8 cellular contexts compared by ENCODE assay signal in the genomic region with DNA sequence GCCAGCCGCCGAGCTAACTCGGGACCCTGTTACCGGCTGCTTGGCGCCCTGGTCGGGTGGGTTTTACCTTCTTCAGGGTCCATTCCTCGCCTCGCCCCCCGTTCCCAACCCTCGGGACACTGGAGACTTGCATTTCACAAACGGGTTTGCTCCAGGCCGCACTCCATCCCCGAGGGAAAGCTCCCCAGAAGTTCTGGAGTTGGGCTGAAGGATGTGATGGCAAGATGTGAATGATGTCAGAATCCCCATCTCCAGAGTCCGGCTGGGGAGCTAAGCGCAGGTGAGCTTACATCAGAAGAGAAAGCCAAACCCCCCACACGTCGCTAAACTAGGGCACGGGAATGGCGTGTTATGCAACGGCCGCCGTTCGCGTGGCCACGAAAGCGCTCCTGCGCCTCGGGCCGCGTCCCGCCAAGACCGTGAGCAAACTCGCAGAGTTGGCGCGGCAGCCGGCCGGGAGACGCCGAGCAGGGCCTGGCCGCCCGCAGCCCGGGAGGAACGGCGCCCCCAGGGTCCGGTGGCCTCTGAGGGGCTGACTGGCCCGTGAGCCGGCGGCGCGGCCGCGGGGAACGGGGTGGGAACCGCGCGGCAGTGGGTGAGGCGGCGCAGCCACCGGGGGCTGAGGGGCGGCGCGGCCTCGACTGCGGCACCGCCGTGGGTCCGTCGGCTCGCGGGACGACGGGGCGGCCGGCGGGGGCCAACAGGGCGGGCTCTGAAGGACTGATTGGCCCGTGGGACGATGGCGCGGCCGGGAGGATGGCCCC. TPM values are rescaled to one million over a fixed set of nuclear protein-coding genes. Genes with fewer than 3 reads are reported as not detected.
DNase-seq lines count a peak whose midpoint lies in the region; ATAC-seq, FAIRE-seq and TF ChIP-seq lines count a peak whose summit lies in the region.

No MANE protein-coding gene starts in this region.

- peak overlapping the region; percentile 84 for H3K4me3 ChIP-seq in mucosa of descending colon
- H3K4me3 ChIP-seq in uterus = peak overlapping the region; percentile 87 to 92

- no peaks in the 10 kb centered on the region for H3K27me3 ChIP-seq in uterus

- intact Hi-C loops in mucosa of descending colon (cut with DNase I, micrococcal nuclease) = loop anchor here in 1 of 2 donors (5.0 kb wide), 1 partner anchor 48 kb away; no protein-coding TSS in a partner anchor
- intact Hi-C loops in uterus (cut with DNase I; ENCODE audit: low total_unique reads) = no loop called here

- peak overlapping the region in 1 of 2 donors; percentile 41 for H3K27ac Mint-ChIP-seq in effector memory CD8-positive, alpha-beta T cell

- H3K4me1 ChIP-seq in mucosa of descending colon (ENCODE audit: low read depth) (no peaks in the 10 kb centered on the region), uterus (peaks cover 3 to 18% of the 10 kb centered on the region in 2 donors)

- peak; percentile 34 for ATAC-seq in effector memory CD8-positive, alpha-beta T cell (replicated peaks)
- peak; percentile 5 for ATAC-seq in mucosa of descending colon

- H3K9me3 ChIP-seq in mucosa of descending colon (no peaks in the 10 kb centered on the region), uterus (no peaks in the 10 kb centered on the region)

- H3K4me1 Mint-ChIP-seq in effector memory CD8-positive, alpha-beta T cell (ENCODE audit: low read depth in 2 of 2) = peaks cover 4 to 11% of the 10 kb centered on the region in 2 donors

- H3K27ac ChIP-seq in uterus = peak overlapping the region; percentile 100

- TF ChIP-seq POLR2A in uterus (IDR thresholded peaks at IDR 0.05) = peak in 1 of 2 donors; percentile 39

- peak; percentile 68 for DNase-seq in GM03348 (ENCODE audit: low spot score)
- peak; percentile 33 for DNase-seq in HCEC 1CT
- peak; percentile 57 for DNase-seq in RKO (ENCODE audit: low spot score)
- DNase-seq in effector memory CD8-positive, alpha-beta T cell = peak in 1 of 3 experiments; percentile 9
- peak; percentile 21 to 57 (median 46) for DNase-seq in mucosa of descending colon
- DNase-seq in uterus = peak; percentile 54 to 64
- no peak for DNase-seq in SKM-1 (lab: John Stamatoyannopoulos, UW; ENCODE audit: unreplicated experiment)
- no peak for DNase-seq in GM19239 (ENCODE audit: insufficient read length, low spot score)

- H3K4me3 Mint-ChIP-seq in effector memory CD8-positive, alpha-beta T cell = peak overlapping the region; percentile 59 to 72

- FAIRE-seq in GM19239 (lab: Jason Lieb, UNC) = no peak

- H3K36me3 ChIP-seq in mucosa of descending colon (ENCODE audit: low read depth) (no peaks in the 10 kb centered on the region), uterus (no peaks in the 10 kb centered on the region)

- peaks cover 11 to 17% of the 10 kb centered on the region in 2 donors for H3K27me3 Mint-ChIP-seq in effector memory CD8-positive, alpha-beta T cell

- no peak for TF ChIP-seq CTCF in mucosa of descending colon (IDR thresholded peaks at IDR 0.05)
- no peak for TF ChIP-seq CTCF in uterus (IDR thresholded peaks at IDR 0.05)

- peaks cover 4% of the 10 kb centered on the region for H3K36me3 Mint-ChIP-seq in effector memory CD8-positive, alpha-beta T cell (ENCODE audit: insufficient read depth)

- no peaks in the 10 kb centered on the region for H3K9me3 Mint-ChIP-seq in effector memory CD8-positive, alpha-beta T cell

RNA-seq across cellular contexts. Expression of gene LATS2, which starts 1.1 kb away (rescaled TPM):
- total RNA-seq in mucosa of descending colon = 10 to 100 TPM in 2 of 3 donors, 1 to 10 TPM in 1; 9.1 to 25.9 (median 10.3) TPM
- total RNA-seq in uterus = 10 to 100 TPM in 3 of 4 donors, 1 to 10 TPM in 1; 8.5 to 32.5 (median 12.6) TPM

Comparison
In these comparisons a context has a peak if more than half of its experiments do, and no peak if none do; other contexts are left out.
1. DNase-seq: peak in GM03348 (single experiment), HCEC 1CT (single experiment), RKO (single experiment), mucosa of descending colon (3 of 3) and uterus (2 of 2); none in SKM-1 (single experiment) and GM19239 (single experiment).